7 cellular contexts compared by ENCODE assay signal in genomic region chr18:55609426-55609825, GRCh38.
"Had no signal": no experiment of that assay in that cellular context is flagged by ENCODE, and none has a peak within 500 bp of the region (broad histone marks: within the 10 kb centered on the region; RNA-seq: fewer than 3 reads in every experiment).

No MANE protein-coding gene starts in this region.

- H3K4me3 ChIP-seq: GM23338, HAP-1 had no signal

- H2AFZ ChIP-seq: GM23338 had no signal

- H3K9me3 ChIP-seq: HAP-1 had no signal

- H3K36me3 ChIP-seq: HAP-1 had no signal

- H3K4me2 ChIP-seq: GM23338, KMS-11 had no signal

- H3K9ac ChIP-seq: KMS-11 had no signal

- FAIRE-seq: HTR-8/SVneo had no signal

- ATAC-seq: GM23338, HCT116 had no signal

- DNase-seq: H7, KBM-7 had no signal

- H3K27ac ChIP-seq: KMS-11 had no signal
